Comparison of ENCODE assay signal across 1 cellular context in the genomic region with DNA sequence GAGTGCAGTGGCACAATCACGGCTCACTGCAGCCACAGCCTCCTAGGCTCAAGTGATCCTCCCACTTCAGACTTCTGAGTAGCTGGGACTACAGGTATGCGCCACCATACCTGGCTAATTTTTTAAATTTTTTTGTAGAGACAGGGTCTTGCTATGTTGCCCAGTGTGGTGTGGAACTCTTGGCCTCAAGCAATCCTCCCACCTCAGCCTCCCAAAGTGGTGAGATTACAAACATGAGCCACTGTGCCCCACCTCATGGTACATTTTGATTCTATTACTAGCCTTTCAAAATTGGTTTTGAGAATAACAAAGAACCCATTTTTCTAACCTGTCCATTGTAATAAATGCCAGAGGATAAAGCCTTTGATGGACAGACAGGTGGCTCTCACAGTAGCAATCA.
TF ChIP-seq lines count a peak whose summit lies in the region.

No MANE protein-coding gene starts in this region.

TF ChIP-seq in endothelial cell of umbilical vein, 7 proteins besides CTCF, POLR2A, EP300 and RAD21 (continued from another document):
- no peak for TF ChIP-seq FOS (IDR thresholded peaks at IDR 0.05; ENCODE audit: borderline replicate concordance, insufficient read depth, low read length)
- TF ChIP-seq, protein P1, sequence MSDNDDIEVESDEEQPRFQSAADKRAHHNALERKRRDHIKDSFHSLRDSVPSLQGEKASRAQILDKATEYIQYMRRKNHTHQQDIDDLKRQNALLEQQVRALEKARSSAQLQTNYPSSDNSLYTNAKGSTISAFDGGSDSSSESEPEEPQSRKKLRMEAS (IDR thresholded peaks at IDR 0.05; ENCODE audit: insufficient read depth, insufficient read length), result no peak
- no peak for TF ChIP-seq MYC (IDR thresholded peaks at IDR 0.05; ENCODE audit: low read depth, low read length)
- TF ChIP-seq GATA2 (IDR thresholded peaks at IDR 0.05; ENCODE audit: insufficient read depth, insufficient read length, low read depth, low read length), result no peak
- TF ChIP-seq POLR2AphosphoS5 (IDR thresholded peaks at IDR 0.05; ENCODE audit: insufficient read depth, low read depth, low read length), result no peak
TF ChIP-seq in endothelial cell of umbilical vein: peak in this region for 0.
